ENCODE assay signal across 17 cellular contexts in the genomic region with DNA sequence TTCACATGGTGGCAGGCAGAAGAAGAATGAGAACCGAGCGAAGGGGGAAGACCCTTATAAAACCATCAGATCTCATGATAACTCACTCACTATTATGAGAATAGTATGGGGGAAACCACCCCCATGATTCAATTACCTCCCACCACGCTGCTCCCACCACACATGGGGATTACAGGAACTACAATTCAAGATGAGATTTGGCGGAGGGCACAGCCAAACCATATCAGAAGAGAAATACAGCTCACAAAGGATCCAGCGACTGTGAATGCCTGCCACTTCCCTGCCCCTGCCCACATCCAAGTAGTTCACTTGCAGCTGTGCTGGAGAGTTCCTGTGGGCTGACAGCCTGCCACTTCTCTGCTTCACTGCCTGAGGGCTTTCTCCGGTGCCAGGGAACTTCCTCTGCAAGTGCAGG.
A peak's percentile ranks its signal among the peaks of the same experiment; 100 is the strongest.
DNase-seq lines count a peak whose midpoint lies in the region; ATAC-seq and TF ChIP-seq lines count a peak whose summit lies in the region.
"Had no signal": no experiment of that assay in that cellular context is flagged by ENCODE, and none has a peak within 500 bp of the region (broad histone marks: within the 10 kb centered on the region; RNA-seq: fewer than 3 reads in every experiment).

No MANE protein-coding gene starts in this region.

- no peaks in the 10 kb centered on the region for H3K9me3 Mint-ChIP-seq in activated CD4-positive, alpha-beta T cell treated with anti-CD3 and anti-CD28 coated beads for 36 hours (ENCODE audit: low read depth)
- H3K9me3 Mint-ChIP-seq in neural crest cell, result peaks cover 13% of the 10 kb centered on the region
- peaks cover 7% of the 10 kb centered on the region for H3K9me3 Mint-ChIP-seq in stimulated activated memory B cell treated with anti-CD40 and anti-IgM and Interleukin-4, amounts not matched to agents 10 μg/mL and 1 μg/mL and 100 μg/mL, for 72 hours

- CTCF ChIA-PET in activated CD4-positive, alpha-beta T cell treated with anti-CD3 and anti-CD28 coated beads for 36 hours (lab: Charles Lee), result interaction anchor here (0.6 kb wide), 1 partner anchor 18 kb away, joined by 3 read pairs; no protein-coding TSS in a partner anchor

- H3K36me3 ChIP-seq in BLaER1 treated with 17β-estradiol and CSF1 and Interleukin-3, amounts not matched to agents 10 nM and 100 nM, result 0 out of 22 replicates have a peak, but pooled peaks cover 0 to 3% (median 0%) of the 10 kb centered on the region in 11 experiments
- H3K36me3 ChIP-seq in SJCRH30, result no peaks in the 10 kb centered on the region
- H3K36me3 ChIP-seq: HAP-1, SJSA1 had no signal

- peak overlapping the region in 7 of 11 experiments; percentile 16 to 39 (median 27); a peak in 10 of 22 replicates for H3K4me2 ChIP-seq in BLaER1 treated with 17β-estradiol and CSF1 and Interleukin-3, amounts not matched to agents 10 nM and 100 nM

- no peak for TF ChIP-seq CTCF in neural crest cell (conservative IDR thresholded peaks at IDR 0.05)

- no peaks in the 10 kb centered on the region for H3K36me3 Mint-ChIP-seq in activated CD4-positive, alpha-beta T cell treated with anti-CD3 and anti-CD28 coated beads for 36 hours (ENCODE audit: low read depth)
- peaks cover 7% of the 10 kb centered on the region for H3K36me3 Mint-ChIP-seq in neural crest cell (ENCODE audit: low read depth)
- H3K36me3 Mint-ChIP-seq in stimulated activated memory B cell treated with anti-CD40 and anti-IgM and Interleukin-4, amounts not matched to agents 10 μg/mL and 1 μg/mL and 100 μg/mL, for 72 hours, result no peaks in the 10 kb centered on the region

- peak; percentile 12 for ATAC-seq in activated CD4-positive, alpha-beta T cell treated with anti-CD3 and anti-CD28 coated beads for 36 hours
- no peak for ATAC-seq in HG03139 (IDR thresholded peaks at IDR 0.05; ENCODE audit: unreplicated experiment)
- ATAC-seq in stimulated activated memory B cell treated with anti-CD40 and anti-IgM and Interleukin-4, amounts not matched to agents 10 μg/mL and 1 μg/mL and 100 μg/mL, for 72 hours, result no peak

- no peaks in the 10 kb centered on the region for H4K20me1 ChIP-seq in BLaER1 treated with 17β-estradiol and CSF1 and Interleukin-3, amounts not matched to agents 10 nM and 100 nM

- peak; percentile 9 for DNase-seq in activated CD4-positive, alpha-beta T cell treated with anti-CD3 and anti-CD28 coated beads for 36 hours
- DNase-seq in activated CD4-positive, alpha-beta T cell treated with anti-CD3 and anti-CD28 coated beads for 1 hour, result no peak
- peak; percentile 10 to 21 for DNase-seq in SJCRH30
- DNase-seq in neural crest cell (ENCODE audit: low read depth, low spot score), result no peak
- DNase-seq in DMS 273 (lab: John Stamatoyannopoulos, UW; ENCODE audit: unreplicated experiment), result no peak
- DNase-seq: NCI-H1092, NCI-H2107, NCI-H345, NCI-H526 treated with DMSO at 0.1 percent for 48 hours had no signal

- peaks cover 28% of the 10 kb centered on the region for H3K27me3 Mint-ChIP-seq in activated CD4-positive, alpha-beta T cell treated with anti-CD3 and anti-CD28 coated beads for 36 hours
- H3K27me3 Mint-ChIP-seq in neural crest cell (ENCODE audit: low read depth), result no peaks in the 10 kb centered on the region
- H3K27me3 Mint-ChIP-seq in stimulated activated memory B cell treated with anti-CD40 and anti-IgM and Interleukin-4, amounts not matched to agents 10 μg/mL and 1 μg/mL and 100 μg/mL, for 72 hours, result peaks cover 30% of the 10 kb centered on the region

- peaks cover 0 to 14% (median 6%) of the 10 kb centered on the region in 11 experiments; a peak in 14 of 22 replicates for H3K9me3 ChIP-seq in BLaER1 treated with 17β-estradiol and CSF1 and Interleukin-3, amounts not matched to agents 10 nM and 100 nM (replicated peaks in 1 of 11)
- no peaks in the 10 kb centered on the region for H3K9me3 ChIP-seq in SJCRH30 (replicated peaks)
- H3K9me3 ChIP-seq: HAP-1 had no signal

- intact Hi-C loops in activated CD4-positive, alpha-beta T cell treated with anti-CD3 and anti-CD28 coated beads for 36 hours (cut with DNase I, micrococcal nuclease), result no loop called here

- no peak overlapping the region for H3K27ac ChIP-seq in BLaER1 treated with 17β-estradiol and CSF1 and Interleukin-3, amounts not matched to agents 10 nM and 100 nM
- no peak overlapping the region for H3K27ac ChIP-seq in SJCRH30
- H3K27ac ChIP-seq: 22Rv1, C4-2B, RWPE1, SJSA1 had no signal

- no peak overlapping the region for H3K4me3 Mint-ChIP-seq in activated CD4-positive, alpha-beta T cell treated with anti-CD3 and anti-CD28 coated beads for 36 hours
- no peak overlapping the region for H3K4me3 Mint-ChIP-seq in neural crest cell
- no peak overlapping the region for H3K4me3 Mint-ChIP-seq in stimulated activated memory B cell treated with anti-CD40 and anti-IgM and Interleukin-4, amounts not matched to agents 10 μg/mL and 1 μg/mL and 100 μg/mL, for 72 hours

- POLR2A ChIA-PET in activated CD4-positive, alpha-beta T cell treated with anti-CD3 and anti-CD28 coated beads for 36 hours (lab: Charles Lee), result no interaction called here

- peaks cover 0 to 12% (median 4%) of the 10 kb centered on the region in 10 experiments; a peak in 6 of 20 replicates for H3K4me1 ChIP-seq in BLaER1 treated with 17β-estradiol and CSF1 and Interleukin-3, amounts not matched to agents 10 nM and 100 nM
- H3K4me1 ChIP-seq in SJCRH30, result no peaks in the 10 kb centered on the region
- H3K4me1 ChIP-seq: HAP-1, SJSA1 had no signal

- no peaks in the 10 kb centered on the region for H3K27me3 ChIP-seq in BLaER1 treated with 17β-estradiol and CSF1 and Interleukin-3, amounts not matched to agents 10 nM and 100 nM
- no peaks in the 10 kb centered on the region for H3K27me3 ChIP-seq in SJCRH30
- H3K27me3 ChIP-seq: SJSA1 had no signal

- no peak overlapping the region for H3K4me3 ChIP-seq in BLaER1 treated with 17β-estradiol and CSF1 and Interleukin-3, amounts not matched to agents 10 nM and 100 nM
- H3K4me3 ChIP-seq in SJCRH30, result no peak overlapping the region
- H3K4me3 ChIP-seq: HAP-1, SJSA1 had no signal

- H3K4me1 Mint-ChIP-seq in activated CD4-positive, alpha-beta T cell treated with anti-CD3 and anti-CD28 coated beads for 36 hours, result no peaks in the 10 kb centered on the region
- peaks cover 12% of the 10 kb centered on the region for H3K4me1 Mint-ChIP-seq in neural crest cell
- no peaks in the 10 kb centered on the region for H3K4me1 Mint-ChIP-seq in stimulated activated memory B cell treated with anti-CD40 and anti-IgM and Interleukin-4, amounts not matched to agents 10 μg/mL and 1 μg/mL and 100 μg/mL, for 72 hours

- no peak overlapping the region for H3K27ac Mint-ChIP-seq in activated CD4-positive, alpha-beta T cell treated with anti-CD3 and anti-CD28 coated beads for 36 hours
- peak overlapping the region; percentile 28 for H3K27ac Mint-ChIP-seq in neural crest cell (ENCODE audit: unreplicated experiment)
- no peak overlapping the region for H3K27ac Mint-ChIP-seq in stimulated activated memory B cell treated with anti-CD40 and anti-IgM and Interleukin-4, amounts not matched to agents 10 μg/mL and 1 μg/mL and 100 μg/mL, for 72 hours

- no peak overlapping the region for H3K9ac ChIP-seq in BLaER1 treated with 17β-estradiol and CSF1 and Interleukin-3, amounts not matched to agents 10 nM and 100 nM

Comparison
In these comparisons a context has a peak if more than half of its experiments do, and no peak if none do; other contexts are left out.
1. DNase-seq: peak in activated CD4-positive, alpha-beta T cell treated with anti-CD3 and anti-CD28 coated beads for 36 hours (single experiment) and SJCRH30 (2 of 2); none in activated CD4-positive, alpha-beta T cell treated with anti-CD3 and anti-CD28 coated beads for 1 hour (single experiment), neural crest cell (single experiment) and DMS 273 (single experiment).